ENCODE assay signal across 10 cellular contexts in genomic region chr10:79413196-79413595, GRCh38. TPM values are rescaled to one million over a fixed set of nuclear protein-coding genes. Genes with fewer than 3 reads are reported as not detected.
DNase-seq lines count a peak whose midpoint lies in the region; ATAC-seq and TF ChIP-seq lines count a peak whose summit lies in the region.
"Had no signal": no experiment of that assay in that cellular context is flagged by ENCODE, and none has a peak within 500 bp of the region (broad histone marks: within the 10 kb centered on the region; RNA-seq: fewer than 3 reads in every experiment).

No MANE protein-coding gene starts in this region.

- H3K4me3 ChIP-seq in SJSA1 (no peak overlapping the region), stomach (no peak overlapping the region)
- H3K4me3 ChIP-seq: dorsolateral prefrontal cortex had no signal

- 50 to 76% (median 67%) methylated on average over 5 to 10 of the region's 10 CpGs for WGBS in stomach, 5 donors

- H3K27me3 Mint-ChIP-seq in activated T-cell treated with anti-CD3 and anti-CD28 coated beads, Interleukin-2, amount 50 U/mL, for 72 hours (ENCODE audit: low read depth), result no peaks in the 10 kb centered on the region
- peaks cover 18% of the 10 kb centered on the region for H3K27me3 Mint-ChIP-seq in endothelial cell (ENCODE audit: unreplicated experiment)

- DNase-seq in activated T-cell treated with anti-CD3 and anti-CD28 coated beads, Interleukin-2, amount 50 U/mL, for 72 hours, result peak; percentile 16 to 35
- no peak for DNase-seq in activated T-cell treated with anti-CD3 and anti-CD28 coated beads for 4 hours
- peak; percentile 37 to 79 for DNase-seq in SJSA1 (ENCODE audit: low read depth in 1 of 2, low spot score in 2 of 2)
- peak; percentile 52 for DNase-seq in left cardiac atrium
- no peak for DNase-seq in stomach
- no peak for DNase-seq in NCI-H1105 treated with DMSO at 0.1 percent for 48 hours (lab: John Stamatoyannopoulos, UW)
- DNase-seq in NCI-H2171 (lab: John Stamatoyannopoulos, UW), result no peak
- DNase-seq in endothelial cell (ENCODE audit: low spot score), result no peak

- H3K27ac Mint-ChIP-seq in activated T-cell treated with anti-CD3 and anti-CD28 coated beads, Interleukin-2, amount 50 U/mL, for 72 hours, result no peak overlapping the region
- no peak overlapping the region for H3K27ac Mint-ChIP-seq in endothelial cell (ENCODE audit: unreplicated experiment)

- H3K36me3 Mint-ChIP-seq in activated T-cell treated with anti-CD3 and anti-CD28 coated beads, Interleukin-2, amount 50 U/mL, for 72 hours (ENCODE audit: insufficient read depth in 2 of 2), result no peaks in the 10 kb centered on the region
- peaks cover 35% of the 10 kb centered on the region for H3K36me3 Mint-ChIP-seq in endothelial cell (ENCODE audit: low read depth, unreplicated experiment)

- H3K9me3 Mint-ChIP-seq in activated T-cell treated with anti-CD3 and anti-CD28 coated beads, Interleukin-2, amount 50 U/mL, for 72 hours, result no peaks in the 10 kb centered on the region
- H3K9me3 Mint-ChIP-seq in endothelial cell (ENCODE audit: unreplicated experiment), result no peaks in the 10 kb centered on the region

- no peak for TF ChIP-seq EP300 in stomach (IDR thresholded peaks at IDR 0.05)

- TF ChIP-seq CTCF in stomach (IDR thresholded peaks at IDR 0.05) (no peak), endothelial cell (IDR thresholded peaks at IDR 0.05; ENCODE audit: unreplicated experiment) (no peak)

- TF ChIP-seq POLR2A in stomach (IDR thresholded peaks at IDR 0.05), result no peak

- peak; percentile 65 to 84 for ATAC-seq in activated T-cell treated with anti-CD3 and anti-CD28 coated beads, Interleukin-2, amount 50 U/mL, for 72 hours (replicated peaks in 1 of 2)
- peak in 1 of 2 donors; percentile 17 for ATAC-seq in left cardiac atrium

- H3K36me3 ChIP-seq in SJSA1, result peaks cover 38% of the 10 kb centered on the region
- peaks cover under 1 to 18% (median 6%) of the 10 kb centered on the region in 4 donors for H3K36me3 ChIP-seq in stomach

- peaks cover 5% of the 10 kb centered on the region for H3K4me1 Mint-ChIP-seq in activated T-cell treated with anti-CD3 and anti-CD28 coated beads, Interleukin-2, amount 50 U/mL, for 72 hours (ENCODE audit: low read depth)
- peaks cover 31% of the 10 kb centered on the region for H3K4me1 Mint-ChIP-seq in endothelial cell (ENCODE audit: unreplicated experiment)

- H3K27me3 ChIP-seq in SJSA1 (replicated peaks) (no peaks in the 10 kb centered on the region), stomach (no peaks in the 10 kb centered on the region)
- H3K27me3 ChIP-seq: dorsolateral prefrontal cortex had no signal

- peaks cover 19% of the 10 kb centered on the region for H3K4me1 ChIP-seq in SJSA1 (replicated peaks)
- peaks cover 0 to 46% (median 33%) of the 10 kb centered on the region in 4 donors for H3K4me1 ChIP-seq in stomach

- H3K27ac ChIP-seq in SJSA1 (peak overlapping the region; percentile 15), stomach (peak overlapping the region in 4 of 5 donors; percentile 5 to 59 (median 18))
- H3K27ac ChIP-seq: KMS-11 had no signal

- no peaks in the 10 kb centered on the region for H3K9me3 ChIP-seq in SJSA1 (replicated peaks)
- H3K9me3 ChIP-seq in stomach, result no peaks in the 10 kb centered on the region

- peak overlapping the region in 1 of 2 donors; percentile 36 for H3K4me3 Mint-ChIP-seq in activated T-cell treated with anti-CD3 and anti-CD28 coated beads, Interleukin-2, amount 50 U/mL, for 72 hours
- H3K4me3 Mint-ChIP-seq in endothelial cell (ENCODE audit: unreplicated experiment), result no peak overlapping the region

- intact Hi-C loops in left cardiac atrium (cut with DNase I) (no loop called here), stomach (cut with DNase I; ENCODE audit: low total_unique reads) (no loop called here)

RNA-seq across cellular contexts. Expression of gene ZCCHC24, which starts 32.2 kb away (rescaled TPM):
- total RNA-seq in activated T-cell treated with anti-CD3 and anti-CD28 coated beads, Interleukin-2, amount 50 U/mL, for 72 hours, result 1 to 10 TPM; 1.1 to 1.7 TPM
- 9.2 and 10.4 TPM in 2 replicates for total RNA-seq in SJSA1 (2014; rRNA removed; shearing (Covaris generic))
- total RNA-seq in left cardiac atrium (10 to 100 TPM; 52.9 to 56.6 TPM), stomach (10 to 100 TPM in 4 of 5 donors, 1 to 10 TPM in 1; 9.7 to 60.3 (median 28.0) TPM), endothelial cell (ENCODE audit: unreplicated experiment) (60.0 TPM)
- polyA plus RNA-seq in stomach, result 10 to 100 TPM; 13.3 to 53.0 (median 45.3) TPM

Comparison
In these comparisons a context has a peak if more than half of its experiments do, and no peak if none do; other contexts are left out.
1. DNase-seq: peak in activated T-cell treated with anti-CD3 and anti-CD28 coated beads, Interleukin-2, amount 50 U/mL, for 72 hours (2 of 2), SJSA1 (2 of 2) and left cardiac atrium (single experiment); none in activated T-cell treated with anti-CD3 and anti-CD28 coated beads for 4 hours (single experiment), stomach (single experiment), NCI-H1105 treated with DMSO at 0.1 percent for 48 hours (single experiment), NCI-H2171 (single experiment) and endothelial cell (single experiment).